1 cellular context compared by ENCODE assay signal in genomic region chr1:59427784-59428183, GRCh38.
TF ChIP-seq lines count a peak whose summit lies in the region.

No MANE protein-coding gene starts in this region.

TF ChIP-seq in SK-N-SH, 30 proteins besides CTCF, POLR2A, EP300 and RAD21:
- TF ChIP-seq, protein P1, sequence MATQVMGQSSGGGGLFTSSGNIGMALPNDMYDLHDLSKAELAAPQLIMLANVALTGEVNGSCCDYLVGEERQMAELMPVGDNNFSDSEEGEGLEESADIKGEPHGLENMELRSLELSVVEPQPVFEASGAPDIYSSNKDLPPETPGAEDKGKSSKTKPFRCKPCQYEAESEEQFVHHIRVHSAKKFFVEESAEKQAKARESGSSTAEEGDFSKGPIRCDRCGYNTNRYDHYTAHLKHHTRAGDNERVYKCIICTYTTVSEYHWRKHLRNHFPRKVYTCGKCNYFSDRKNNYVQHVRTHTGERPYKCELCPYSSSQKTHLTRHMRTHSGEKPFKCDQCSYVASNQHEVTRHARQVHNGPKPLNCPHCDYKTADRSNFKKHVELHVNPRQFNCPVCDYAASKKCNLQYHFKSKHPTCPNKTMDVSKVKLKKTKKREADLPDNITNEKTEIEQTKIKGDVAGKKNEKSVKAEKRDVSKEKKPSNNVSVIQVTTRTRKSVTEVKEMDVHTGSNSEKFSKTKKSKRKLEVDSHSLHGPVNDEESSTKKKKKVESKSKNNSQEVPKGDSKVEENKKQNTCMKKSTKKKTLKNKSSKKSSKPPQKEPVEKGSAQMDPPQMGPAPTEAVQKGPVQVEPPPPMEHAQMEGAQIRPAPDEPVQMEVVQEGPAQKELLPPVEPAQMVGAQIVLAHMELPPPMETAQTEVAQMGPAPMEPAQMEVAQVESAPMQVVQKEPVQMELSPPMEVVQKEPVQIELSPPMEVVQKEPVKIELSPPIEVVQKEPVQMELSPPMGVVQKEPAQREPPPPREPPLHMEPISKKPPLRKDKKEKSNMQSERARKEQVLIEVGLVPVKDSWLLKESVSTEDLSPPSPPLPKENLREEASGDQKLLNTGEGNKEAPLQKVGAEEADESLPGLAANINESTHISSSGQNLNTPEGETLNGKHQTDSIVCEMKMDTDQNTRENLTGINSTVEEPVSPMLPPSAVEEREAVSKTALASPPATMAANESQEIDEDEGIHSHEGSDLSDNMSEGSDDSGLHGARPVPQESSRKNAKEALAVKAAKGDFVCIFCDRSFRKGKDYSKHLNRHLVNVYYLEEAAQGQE (IDR thresholded peaks at IDR 0.05; ENCODE audit: low read depth, low read length) = peak; percentile 70; the same call in 1 of the 2 replicates
- TF ChIP-seq TCF12 (IDR thresholded peaks at IDR 0.05) = no peak
